Comparison of ENCODE assay signal across 16 cellular contexts in the genomic region with DNA sequence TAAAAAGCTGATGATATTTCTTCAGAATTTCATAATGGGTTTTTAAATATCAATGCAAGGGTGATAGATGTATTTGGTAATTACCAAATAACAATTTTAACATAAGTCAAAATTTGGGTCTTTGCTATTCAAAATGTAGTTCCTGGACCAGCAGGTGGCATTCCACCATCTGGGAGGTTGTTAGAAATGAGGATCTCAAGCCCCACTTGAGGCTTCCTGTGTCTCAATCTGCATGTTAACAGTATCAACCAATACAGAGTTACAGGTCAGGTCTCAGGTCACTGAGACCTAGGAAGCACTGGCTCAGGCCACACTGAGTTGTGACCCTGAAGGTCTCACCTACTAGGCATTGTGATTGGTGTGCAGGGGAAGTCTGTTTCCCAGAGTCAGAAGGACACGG. TPM values are rescaled to one million over a fixed set of nuclear protein-coding genes. Genes with fewer than 3 reads are reported as not detected.
DNase-seq lines count a peak whose midpoint lies in the region; ATAC-seq, FAIRE-seq and TF ChIP-seq lines count a peak whose summit lies in the region.
"Had no signal": no experiment of that assay in that cellular context is flagged by ENCODE, and none has a peak within 500 bp of the region (broad histone marks: within the 10 kb centered on the region; RNA-seq: fewer than 3 reads in every experiment).

No MANE protein-coding gene starts in this region.

- H4K20me1 ChIP-seq in Loucy (ENCODE audit: insufficient read depth, low read length, poor library complexity, severe bottlenecking), result no peaks in the 10 kb centered on the region

- peak; percentile 20 to 35; a peak in 3 of 5 replicates for TF ChIP-seq RAD21 in A549 (conservative IDR thresholded peaks at IDR 0.05 in 1 of 2, IDR thresholded peaks at IDR 0.05 in 1 of 2)

- no peak for TF ChIP-seq POLR2A in A549 (IDR thresholded peaks at IDR 0.05; ENCODE audit: low read length)

- no peak for FAIRE-seq in A549 (lab: Jason Lieb, UNC)

- DNase-seq in A549 (ENCODE audit: low read depth in 1 of 2, low spot score in 1 of 2) (peak in 1 of 2 experiments; percentile 9), GM10248 (ENCODE audit: extremely low spot score) (peak; percentile 10), adipocyte (ENCODE audit: low read depth) (peak; percentile 4), tibial artery (no peak), DMS79 treated with DMSO at 0.1 percent for 48 hours (lab: John Stamatoyannopoulos, UW) (no peak)
- DNase-seq: CD4-positive, CD25-positive, alpha-beta regulatory T cell; stimulated activated naive CD4-positive, alpha-beta T cell had no signal

- H2AFZ ChIP-seq in Loucy (ENCODE audit: low read length), result no peak overlapping the region

- CTCF ChIA-PET in A549 (lab: Yijun Ruan, JAX) (interaction anchor here (1.2 to 1.3 kb wide), 2 partner anchors 22 to 26 kb away, joined by 3 read pairs; no protein-coding TSS in a partner anchor), GM10248 (lab: Yijun Ruan, JAX) (interaction anchor here (1.0 kb wide), 1 partner anchor 15 kb away, joined by 3 read pairs; no protein-coding TSS in a partner anchor)

- H3K9me2 ChIP-seq in Loucy (replicated peaks; ENCODE audit: low read depth, low read length), result no peaks in the 10 kb centered on the region

- H3K4me1 ChIP-seq in A549 (peaks cover 17% of the 10 kb centered on the region), Loucy (ENCODE audit: insufficient read depth, low read length, poor library complexity, severe bottlenecking) (no peaks in the 10 kb centered on the region), adipocyte (ENCODE audit: control insufficient read depth, insufficient read depth, low read length) (peaks cover 21% of the 10 kb centered on the region), tibial artery (no peaks in the 10 kb centered on the region)
- H3K4me1 ChIP-seq: breast epithelium had no signal

- H3K9ac ChIP-seq in Loucy (ENCODE audit: low read depth, low read length, poor library complexity, severe bottlenecking) (no peak overlapping the region), adipocyte (ENCODE audit: low read length) (no peak overlapping the region)

- 100% methylated on average over 1 of the region's 1 CpG for WGBS in A549 (ENCODE audit: missing lambda C conversion rate)

- H3K9me3 ChIP-seq in A549 (no peaks in the 10 kb centered on the region), Loucy (ENCODE audit: insufficient read depth, low read depth, low read length) (no peaks in the 10 kb centered on the region), adipocyte (ENCODE audit: control insufficient read depth, low read length) (peaks cover 9% of the 10 kb centered on the region), tibial artery (peaks cover 0 to 11% (median 0%) of the 10 kb centered on the region in 3 donors)
- H3K9me3 ChIP-seq: HAP-1 had no signal

- no peak for TF ChIP-seq EP300 in A549 (IDR thresholded peaks at IDR 0.05)

- no peaks in the 10 kb centered on the region for H3K79me2 ChIP-seq in Loucy (ENCODE audit: insufficient read depth, low read length)

- H3K4me3 ChIP-seq in A549, result no peak overlapping the region
- H3K4me3 ChIP-seq in Loucy (ENCODE audit: low read length, poor library complexity, severe bottlenecking), result no peak overlapping the region
- no peak overlapping the region for H3K4me3 ChIP-seq in adipocyte (ENCODE audit: low read length)
- H3K4me3 ChIP-seq in tibial artery, result no peak overlapping the region
- H3K4me3 ChIP-seq: breast epithelium, HAP-1 had no signal

- H3K27me3 ChIP-seq in Loucy (ENCODE audit: insufficient read depth, low read length, poor library complexity, severe bottlenecking) (no peaks in the 10 kb centered on the region), adipocyte (replicated peaks; ENCODE audit: control insufficient read depth, insufficient read depth, low read length) (no peaks in the 10 kb centered on the region), tibial artery (no peaks in the 10 kb centered on the region)
- H3K27me3 ChIP-seq: breast epithelium had no signal

- intact Hi-C loops in tibial artery (cut with DNase I; ENCODE audit: low total_unique reads), result no loop called here

- POLR2A ChIA-PET in A549 (lab: Yijun Ruan, JAX) (no interaction called here), GM10248 (lab: Yijun Ruan, JAX) (no interaction called here)

- ATAC-seq in A549, result no peak
- ATAC-seq in GM18907 (IDR thresholded peaks at IDR 0.05; ENCODE audit: unreplicated experiment), result no peak
- no peak for ATAC-seq in GM21723 (IDR thresholded peaks at IDR 0.05; ENCODE audit: unreplicated experiment)
- ATAC-seq: activated CD4-positive, CD25-positive, alpha-beta regulatory T cell treated with anti-CD3 and anti-CD28 coated beads, Interleukin-2, amount 50 U/mL, for 24 hours; activated T-helper 17 cell treated with anti-CD3 and anti-CD28 coated beads, Interleukin-2, amount 50 U/mL, for 72 hours; left lobe of liver had no signal

- no peaks in the 10 kb centered on the region for H3K36me3 ChIP-seq in Loucy (ENCODE audit: insufficient read depth, low read length)
- no peaks in the 10 kb centered on the region for H3K36me3 ChIP-seq in adipocyte (ENCODE audit: control insufficient read depth, insufficient read depth, low read length, severe bottlenecking)
- no peaks in the 10 kb centered on the region for H3K36me3 ChIP-seq in tibial artery
- H3K36me3 ChIP-seq: breast epithelium, HAP-1 had no signal

- H3K4me2 ChIP-seq in A549 (no peak overlapping the region; the same call in 2 of the 3 replicates), Loucy (ENCODE audit: low read depth, low read length, poor library complexity, severe bottlenecking) (no peak overlapping the region)

- TF ChIP-seq CTCF in A549 (IDR thresholded peaks at IDR 0.05), result peak; percentile 31
- TF ChIP-seq CTCF in GM10248 (IDR thresholded peaks at IDR 0.05; ENCODE audit: control extremely low read depth, extremely low read depth, low read depth, missing control alignments), result no peak
- TF ChIP-seq CTCF in Loucy (conservative IDR thresholded peaks at IDR 0.05; ENCODE audit: low read length), result peak; percentile 33
- TF ChIP-seq CTCF in tibial artery (IDR thresholded peaks at IDR 0.05), result no peak

- H3F3A ChIP-seq in Loucy (ENCODE audit: low read depth), result no peaks in the 10 kb centered on the region

- H3K27ac ChIP-seq in A549 (no peak overlapping the region), tibial artery (no peak overlapping the region)
- H3K27ac ChIP-seq: breast epithelium, RWPE1 had no signal

TF ChIP-seq in A549, 52 proteins besides CTCF, POLR2A, EP300 and RAD21:
- TF ChIP-seq CBX8 (IDR thresholded peaks at IDR 0.05), result no peak
- 0 out of 3 replicates have a peak, but pooled peaks have one; percentile 28 for TF ChIP-seq SMC3 (IDR thresholded peaks at IDR 0.05)

RNA-seq across cellular contexts. Expression of a gene that starts 57.2 kb away (rescaled TPM):
- 17.0 and 22.6 TPM in 2 replicates for polyA plus RNA-seq in A549 (2011; rRNA removed)
- polyA plus RNA-seq in A549 (2012; cell fraction: cytosol; rRNA removed), result 4.7 and 5.2 TPM in 2 replicates
- 2.7 and 4.2 TPM in 2 replicates for polyA plus RNA-seq in A549 (2012; cell fraction: nucleus; rRNA removed)
- polyA plus RNA-seq in A549 (2017; fragmentation: RNase III; extraction: RNeasy Plus Mini Kit Qiagen cat#74134 plus additional on column Dnase treatment), result 14.3 to 15.0 TPM (median 15.0 TPM) in 3 replicates
- polyA minus RNA-seq in A549 (2011; rRNA and poly(A)+ RNA removed), result 7.5 and 10.1 TPM in 2 replicates

Comparison
In these comparisons a context has a peak if more than half of its experiments do, and no peak if none do; other contexts are left out.
1. DNase-seq: peak in GM10248 (single experiment) and adipocyte (single experiment); none in tibial artery (0 of 2) and DMS79 treated with DMSO at 0.1 percent for 48 hours (single experiment).
2. CTCF ChIP-seq: peak in A549 (single experiment) and Loucy (single experiment); none in GM10248 (single experiment) and tibial artery (0 of 2).